9 cellular contexts compared by ENCODE assay signal in genomic region chr1:27026621-27027574, GRCh38. TPM values are rescaled to one million over a fixed set of nuclear protein-coding genes. Genes with fewer than 3 reads are reported as not detected.
DNase-seq lines count a peak whose midpoint lies in the region; ATAC-seq and TF ChIP-seq lines count a peak whose summit lies in the region.
"Had no signal": no experiment of that assay in that cellular context is flagged by ENCODE, and none has a peak within 500 bp of the region (broad histone marks: within the 10 kb centered on the region; RNA-seq: fewer than 3 reads in every experiment).

No MANE protein-coding gene starts in this region.

- H3K27me3 ChIP-seq in rectal smooth muscle tissue (ENCODE audit: control insufficient read depth, insufficient read depth, low read length) = no peaks in the 10 kb centered on the region

- H3K36me3 ChIP-seq in rectal smooth muscle tissue (ENCODE audit: control insufficient read depth, insufficient read depth, low read length) = no peaks in the 10 kb centered on the region

- peaks cover 2% of the 10 kb centered on the region for H3K4me1 ChIP-seq in rectal smooth muscle tissue (ENCODE audit: control insufficient read depth, insufficient read depth, low read length)

- H3K4me3 ChIP-seq in epithelial cell of esophagus (ENCODE audit: low read length) (no peak overlapping the region), rectal smooth muscle tissue (ENCODE audit: low read length) (peak overlapping the region; percentile 13)

- peaks cover 0 to 2% of the 10 kb centered on the region in 2 donors for H3K4me1 Mint-ChIP-seq in natural killer cell treated with Interleukin-12 subunit alpha and Interleukin-12 subunit beta and Interleukin-15 and Interleukin-18, amount 100 ng/mL, for 72 hours (ENCODE audit: low read depth in 2 of 2)

- no peak overlapping the region for H3K27ac Mint-ChIP-seq in natural killer cell treated with Interleukin-12 subunit alpha and Interleukin-12 subunit beta and Interleukin-15 and Interleukin-18, amount 100 ng/mL, for 72 hours
- H3K27ac Mint-ChIP-seq: activated T-helper 1 cell treated with anti-CD3 and anti-CD28 coated beads, Interleukin-12 subunit alpha, Interleukin-12 subunit beta, Interleukin-2, Interleukin-4 antibody, amounts not matched to agents 30 ng/mL and 10 ng/mL and 1 ng/mL, durations not matched to agents 14 hours and 24 hours and 36 hours had no signal

- in situ Hi-C loops in G401 (cut with HindIII; ENCODE audit: low sequenced_read_pairs) = no loop called here

- H3K27ac ChIP-seq in rectal smooth muscle tissue (ENCODE audit: low read depth, low read length) = no peak overlapping the region

- TF ChIP-seq CTCF in epithelial cell of esophagus (IDR thresholded peaks at IDR 0.05; ENCODE audit: insufficient read depth, low read depth, low read length, missing control alignments) = no peak

- no peaks in the 10 kb centered on the region for H3K36me3 Mint-ChIP-seq in natural killer cell treated with Interleukin-12 subunit alpha and Interleukin-12 subunit beta and Interleukin-15 and Interleukin-18, amount 100 ng/mL, for 72 hours

- no peak overlapping the region for H3K9ac ChIP-seq in rectal smooth muscle tissue (ENCODE audit: low read length)

- H3K27me3 Mint-ChIP-seq in natural killer cell treated with Interleukin-12 subunit alpha and Interleukin-12 subunit beta and Interleukin-15 and Interleukin-18, amount 100 ng/mL, for 72 hours = peaks cover 11 to 18% of the 10 kb centered on the region in 2 donors

- DNase-seq in G401 (ENCODE audit: low spot score) (peak; percentile 76), NCI-H82 treated with DMSO at 0.1 percent for 48 hours (lab: John Stamatoyannopoulos, UW; ENCODE audit: unreplicated experiment) (peak; percentile 73), epithelial cell of esophagus (ENCODE audit: low read depth) (peak; percentile 76), NCI-H1694 (lab: John Stamatoyannopoulos, UW) (no peak), kidney glomerular epithelial cell (lab: John Stamatoyannopoulos, UW) (no peak)
- DNase-seq in natural killer cell treated with Interleukin-12 subunit alpha and Interleukin-12 subunit beta and Interleukin-15 and Interleukin-18, amount 100 ng/mL, for 72 hours (ENCODE audit: low spot score) = no peak

- no peaks in the 10 kb centered on the region for H3K9me3 Mint-ChIP-seq in natural killer cell treated with Interleukin-12 subunit alpha and Interleukin-12 subunit beta and Interleukin-15 and Interleukin-18, amount 100 ng/mL, for 72 hours
- H3K9me3 Mint-ChIP-seq: activated T-helper 1 cell treated with anti-CD3 and anti-CD28 coated beads, Interleukin-12 subunit alpha, Interleukin-12 subunit beta, Interleukin-2, Interleukin-4 antibody, amounts not matched to agents 30 ng/mL and 10 ng/mL and 1 ng/mL, durations not matched to agents 14 hours and 24 hours and 36 hours had no signal

- ATAC-seq in natural killer cell treated with Interleukin-12 subunit alpha and Interleukin-12 subunit beta and Interleukin-15 and Interleukin-18, amount 100 ng/mL, for 72 hours = no peak
- ATAC-seq in HG03095 (IDR thresholded peaks at IDR 0.05; ENCODE audit: unreplicated experiment) = no peak

- no peak overlapping the region for H3K4me3 Mint-ChIP-seq in natural killer cell treated with Interleukin-12 subunit alpha and Interleukin-12 subunit beta and Interleukin-15 and Interleukin-18, amount 100 ng/mL, for 72 hours
- H3K4me3 Mint-ChIP-seq: activated T-helper 1 cell treated with anti-CD3 and anti-CD28 coated beads, Interleukin-12 subunit alpha, Interleukin-12 subunit beta, Interleukin-2, Interleukin-4 antibody, amounts not matched to agents 30 ng/mL and 10 ng/mL and 1 ng/mL, durations not matched to agents 14 hours and 24 hours and 36 hours had no signal

RNA-seq across cellular contexts. Expression of gene TENT5B, which starts 14.2 kb away (rescaled TPM):
- total RNA-seq in G401 (2014; rRNA removed; shearing (Covaris generic)) = 19.3 and 32.4 TPM in 2 replicates
- total RNA-seq in natural killer cell treated with Interleukin-12 subunit alpha and Interleukin-12 subunit beta and Interleukin-15 and Interleukin-18, amount 100 ng/mL, for 72 hours = not detected
- total RNA-seq: activated T-helper 1 cell treated with anti-CD3 and anti-CD28 coated beads, Interleukin-12 subunit alpha, Interleukin-12 subunit beta, Interleukin-2, Interleukin-4 antibody, amounts not matched to agents 30 ng/mL and 10 ng/mL and 1 ng/mL, durations not matched to agents 14 hours and 24 hours and 36 hours had no signal

RNA-seq across cellular contexts. Expression of gene TRNP1, which starts 33.4 kb away (rescaled TPM):
- 18.3 and 28.3 TPM in 2 replicates for total RNA-seq in G401 (2014; rRNA removed; shearing (Covaris generic))
- under 1 TPM; 0.28 to 0.55 TPM for total RNA-seq in natural killer cell treated with Interleukin-12 subunit alpha and Interleukin-12 subunit beta and Interleukin-15 and Interleukin-18, amount 100 ng/mL, for 72 hours

Comparison
In these comparisons a context has a peak if more than half of its experiments do, and no peak if none do; other contexts are left out.
1. DNase-seq: peak in G401 (single experiment), NCI-H82 treated with DMSO at 0.1 percent for 48 hours (single experiment) and epithelial cell of esophagus (single experiment); none in natural killer cell treated with Interleukin-12 subunit alpha and Interleukin-12 subunit beta and Interleukin-15 and Interleukin-18, amount 100 ng/mL, for 72 hours (single experiment), NCI-H1694 (single experiment) and kidney glomerular epithelial cell (single experiment).
2. RNA of gene TENT5B, which starts 14.2 kb away (total RNA-seq): 19.3 to 32.4 TPM in G401; not detected in natural killer cell treated with Interleukin-12 subunit alpha and Interleukin-12 subunit beta and Interleukin-15 and Interleukin-18, amount 100 ng/mL, for 72 hours; every median in the first group is over 10 times any median in the second.
3. RNA of gene TRNP1, which starts 33.4 kb away (total RNA-seq): 18.3 to 28.3 TPM in G401; 0.28 to 0.55 TPM in natural killer cell treated with Interleukin-12 subunit alpha and Interleukin-12 subunit beta and Interleukin-15 and Interleukin-18, amount 100 ng/mL, for 72 hours; every median in the first group is over 10 times any median in the second.